ENCODE assay signal across 17 cellular contexts in genomic region chr11:117387992-117388765, GRCh38.
A peak's percentile ranks its signal among the peaks of the same experiment; 100 is the strongest.
DNase-seq lines count a peak whose midpoint lies in the region; ATAC-seq and TF ChIP-seq lines count a peak whose summit lies in the region.
"Had no signal": no experiment of that assay in that cellular context is flagged by ENCODE, and none has a peak within 500 bp of the region (broad histone marks: within the 10 kb centered on the region; RNA-seq: fewer than 3 reads in every experiment).

No MANE protein-coding gene starts in this region.

- H3K4me3 ChIP-seq in astrocyte of the cerebellum (ENCODE audit: low read depth, low read length) (no peak overlapping the region), smooth muscle cell (no peak overlapping the region)
- H3K4me3 ChIP-seq: breast epithelium, skin epidermis, suprapubic skin had no signal

- no peaks in the 10 kb centered on the region for H3K27me3 ChIP-seq in smooth muscle cell (ENCODE audit: low read depth)
- H3K27me3 ChIP-seq: breast epithelium, suprapubic skin had no signal

- no peak for ATAC-seq in GM18517 (IDR thresholded peaks at IDR 0.05; ENCODE audit: unreplicated experiment)

- no peaks in the 10 kb centered on the region for H3K79me2 ChIP-seq in smooth muscle cell (ENCODE audit: low read depth)

- H2AFZ ChIP-seq in smooth muscle cell (ENCODE audit: low read depth) = no peak overlapping the region

- no peaks in the 10 kb centered on the region for H3K4me1 ChIP-seq in smooth muscle cell (ENCODE audit: low read depth)
- H3K4me1 ChIP-seq: breast epithelium, suprapubic skin had no signal

- no peaks in the 10 kb centered on the region for H4K20me1 ChIP-seq in smooth muscle cell (ENCODE audit: low read depth)

- peaks cover 9% of the 10 kb centered on the region for H3F3A ChIP-seq in smooth muscle cell (ENCODE audit: low read depth)

- WGBS in smooth muscle cell (ENCODE audit: low lambda C conversion rate) = 64% methylated on average over 3 of the region's 3 CpGs

- in situ Hi-C loops in astrocyte of the cerebellum (cut with HindIII; ENCODE audit: low sequenced_read_pairs) (no loop called here), KBM-7 (cut with MboI; ENCODE audit: low pct_unique_long_range_greater_than_20kb, low sequenced_read_pairs) (no loop called here)

- H3K36me3 ChIP-seq in smooth muscle cell (ENCODE audit: low read depth) = no peaks in the 10 kb centered on the region

- H3K27ac ChIP-seq in smooth muscle cell (ENCODE audit: low read depth) = peak overlapping the region; percentile 55
- H3K27ac ChIP-seq: breast epithelium, C4-2B, suprapubic skin had no signal

- no peak overlapping the region for H3K9ac ChIP-seq in smooth muscle cell (ENCODE audit: low read depth)

- TF ChIP-seq CTCF in astrocyte of the cerebellum (IDR thresholded peaks at IDR 0.05; ENCODE audit: low read depth, low read length, missing control alignments) = no peak
- TF ChIP-seq CTCF in smooth muscle cell (IDR thresholded peaks at IDR 0.05; ENCODE audit: borderline replicate concordance, insufficient read depth, poor library complexity, severe bottlenecking) = no peak

- DNase-seq in GM04503 (ENCODE audit: low read depth) = peak; percentile 72
- peak; percentile 38 for DNase-seq in astrocyte of the cerebellum (ENCODE audit: low read depth)
- DNase-seq in hepatic stellate cell (ENCODE audit: low spot score) = peak; percentile 75
- no peak for DNase-seq in smooth muscle cell (lab: John Stamatoyannopoulos, UW; ENCODE audit: unreplicated experiment)
- no peak for DNase-seq in MV-4-11 (lab: John Stamatoyannopoulos, UW)
- no peak for DNase-seq in KBM-7
- DNase-seq: activated naive CD4-positive, alpha-beta T cell treated with anti-CD3 and anti-CD28 coated beads for 36 hours; NCI-H1930; NCI-H446 treated with DMSO at 0.1 percent for 48 hours; RPMI8226; stimulated activated CD4-positive, alpha-beta T cell treated with anti-CD3 and anti-CD28 coated beads, Interleukin-4, amount 100 ng/mL, for 4 hours; stimulated activated CD8-positive, alpha-beta memory T cell treated with anti-CD3 and anti-CD28 coated beads, Interleukin-4, amount 100 ng/mL, for 48 hours had no signal

- no peaks in the 10 kb centered on the region for H3K9me3 ChIP-seq in smooth muscle cell (replicated peaks; ENCODE audit: low read depth)
- H3K9me3 ChIP-seq: breast epithelium, suprapubic skin had no signal

- no peak overlapping the region for H3K4me2 ChIP-seq in smooth muscle cell

Comparison
In these comparisons a context has a peak if more than half of its experiments do, and no peak if none do; other contexts are left out.
1. DNase-seq: peak in GM04503 (single experiment), astrocyte of the cerebellum (single experiment) and hepatic stellate cell (single experiment); none in smooth muscle cell (single experiment), MV-4-11 (single experiment) and KBM-7 (single experiment).